Comparison of ENCODE assay signal across 8 cellular contexts in the genomic region with DNA sequence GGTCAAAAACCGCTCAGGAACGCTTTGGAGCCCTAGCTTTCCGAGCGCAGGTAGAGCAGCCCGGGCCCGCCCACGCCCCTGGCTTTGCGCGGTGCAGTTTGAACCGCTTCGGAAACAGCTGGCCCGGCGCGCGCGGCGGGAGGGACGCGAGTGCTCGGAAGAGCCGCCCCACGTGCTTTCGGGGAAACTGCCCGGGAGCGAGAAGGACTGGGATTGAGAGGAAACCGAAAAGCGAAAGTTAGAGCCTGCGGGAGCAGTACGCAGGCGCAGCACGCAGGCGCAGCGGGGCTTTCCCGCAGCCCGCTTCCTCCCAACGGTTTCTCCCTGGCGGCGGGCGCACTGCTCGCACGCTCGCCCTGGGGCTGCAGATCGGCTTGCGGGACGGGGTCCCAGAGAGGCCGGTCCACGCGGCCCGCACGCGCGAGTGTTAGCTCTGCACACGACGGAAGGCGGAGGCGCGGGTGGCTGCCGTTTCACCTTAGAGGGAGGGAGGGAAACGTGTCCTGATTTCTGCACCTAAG. TPM values are rescaled to one million over a fixed set of nuclear protein-coding genes. Genes with fewer than 3 reads are reported as not detected.
DNase-seq lines count a peak whose midpoint lies in the region; ATAC-seq and TF ChIP-seq lines count a peak whose summit lies in the region.

No MANE protein-coding gene starts in this region.

- H3K4me2 ChIP-seq in DND-41 (ENCODE audit: insufficient read depth, low read length) (peak overlapping the region; percentile 78), KMS-11 (peak overlapping the region; percentile 83)

- H3K27me3 ChIP-seq in DND-41 (ENCODE audit: insufficient read depth, low read length, poor library complexity) = no peaks in the 10 kb centered on the region
- H3K27me3 ChIP-seq in KMS-11 (ENCODE audit: insufficient read depth, low read depth) = no peaks in the 10 kb centered on the region
- no peaks in the 10 kb centered on the region for H3K27me3 ChIP-seq in naive thymus-derived CD4-positive, alpha-beta T cell (ENCODE audit: control insufficient read depth in 2 of 2, insufficient read depth in 2 of 2, low read length in 2 of 2)

- H3K4me3 ChIP-seq in DND-41 (ENCODE audit: low read depth in 1 of 2, low read length in 2 of 2) (peak overlapping the region; percentile 81 to 89), KMS-11 (IDR thresholded peaks at IDR 0.05; ENCODE audit: insufficient read depth, low read depth, low read length) (peak overlapping the region; percentile 95)
- H3K4me3 ChIP-seq in naive thymus-derived CD4-positive, alpha-beta T cell (ENCODE audit: low read length) = peak overlapping the region; percentile 78

- ATAC-seq in DND-41 (ENCODE audit: insufficient read depth, low read depth) = peak; percentile 75
- peak; percentile 62 for ATAC-seq in GM21786 (IDR thresholded peaks at IDR 0.05; ENCODE audit: unreplicated experiment)
- peak; percentile 69 for ATAC-seq in activated T-cell treated with anti-CD3 and anti-CD28 coated beads, Interleukin-2, amount 50 U/mL, for 72 hours (replicated peaks in 1 of 2)
- ATAC-seq in naive thymus-derived CD4-positive, alpha-beta T cell = peak; percentile 88
- ATAC-seq in stimulated activated memory B cell treated with anti-CD40 and anti-IgM and Interleukin-4, amounts not matched to agents 10 μg/mL and 1 μg/mL and 100 μg/mL, for 72 hours = peak; percentile 92

- POLR2A ChIA-PET in naive thymus-derived CD4-positive, alpha-beta T cell (lab: Charles Lee) = interaction anchor here (0.9 to 3.6 kb wide), 8 partner anchors 9 to 139 kb away, joined by 3 to 18 read pairs (median 7); a partner anchor contains a TSS

- H3K9me3 Mint-ChIP-seq in activated T-cell treated with anti-CD3 and anti-CD28 coated beads, Interleukin-2, amount 50 U/mL, for 72 hours = peaks cover 3% of the 10 kb centered on the region in 2 donors
- H3K9me3 Mint-ChIP-seq in naive thymus-derived CD4-positive, alpha-beta T cell = peaks cover 0 to 6% (median 0%) of the 10 kb centered on the region in 11 donors
- no peaks in the 10 kb centered on the region for H3K9me3 Mint-ChIP-seq in stimulated activated memory B cell treated with anti-CD40 and anti-IgM and Interleukin-4, amounts not matched to agents 10 μg/mL and 1 μg/mL and 100 μg/mL, for 72 hours

- H4K20me1 ChIP-seq in DND-41 (ENCODE audit: insufficient read depth, low read length) = no peaks in the 10 kb centered on the region
- no peaks in the 10 kb centered on the region for H4K20me1 ChIP-seq in KMS-11 (ENCODE audit: insufficient read depth)

- H3K27ac Mint-ChIP-seq in activated T-cell treated with anti-CD3 and anti-CD28 coated beads, Interleukin-2, amount 50 U/mL, for 72 hours = no peak overlapping the region
- no peak overlapping the region for H3K27ac Mint-ChIP-seq in naive thymus-derived CD4-positive, alpha-beta T cell
- H3K27ac Mint-ChIP-seq in stimulated activated memory B cell treated with anti-CD40 and anti-IgM and Interleukin-4, amounts not matched to agents 10 μg/mL and 1 μg/mL and 100 μg/mL, for 72 hours = no peak overlapping the region

- H3K36me3 ChIP-seq in DND-41 (ENCODE audit: insufficient read depth, low read length) (no peaks in the 10 kb centered on the region; the same call in 1 of the 2 replicates), KMS-11 (ENCODE audit: insufficient read depth) (no peaks in the 10 kb centered on the region)
- H3K36me3 ChIP-seq in naive thymus-derived CD4-positive, alpha-beta T cell (ENCODE audit: control insufficient read depth in 2 of 3, insufficient read depth in 3 of 3, low read length in 3 of 3) = no peaks in the 10 kb centered on the region

- H3K9ac ChIP-seq in DND-41 (ENCODE audit: low read depth, low read length) (peak overlapping the region; percentile 99), KMS-11 (peak overlapping the region; percentile 98)

- H3K27ac ChIP-seq in DND-41 (ENCODE audit: low read length) = peak overlapping the region; percentile 100
- H3K27ac ChIP-seq in KMS-11 = peak overlapping the region; percentile 98
- peak overlapping the region; percentile 82 for H3K27ac ChIP-seq in naive thymus-derived CD4-positive, alpha-beta T cell (ENCODE audit: low read depth, low read length)

- H3K27me3 Mint-ChIP-seq in activated T-cell treated with anti-CD3 and anti-CD28 coated beads, Interleukin-2, amount 50 U/mL, for 72 hours (ENCODE audit: low read depth) = no peaks in the 10 kb centered on the region
- peaks cover 0 to 2% (median 0%) of the 10 kb centered on the region in 5 donors for H3K27me3 Mint-ChIP-seq in naive thymus-derived CD4-positive, alpha-beta T cell
- H3K27me3 Mint-ChIP-seq in stimulated activated memory B cell treated with anti-CD40 and anti-IgM and Interleukin-4, amounts not matched to agents 10 μg/mL and 1 μg/mL and 100 μg/mL, for 72 hours = no peaks in the 10 kb centered on the region

- H2AFZ ChIP-seq in DND-41 (ENCODE audit: low read depth, low read length) (peak overlapping the region; percentile 65), KMS-11 (ENCODE audit: low read depth) (peak overlapping the region; percentile 48)

- DNase-seq in DND-41 = peak; percentile 97
- DNase-seq in activated T-cell treated with anti-CD3 and anti-CD28 coated beads, Interleukin-2, amount 50 U/mL, for 72 hours = peak; percentile 95 to 97
- DNase-seq in fibroblast of gingiva (ENCODE audit: low read depth) = peak; percentile 96
- peak; percentile 89 to 99 (median 94) for DNase-seq in naive thymus-derived CD4-positive, alpha-beta T cell

- H3K36me3 Mint-ChIP-seq in activated T-cell treated with anti-CD3 and anti-CD28 coated beads, Interleukin-2, amount 50 U/mL, for 72 hours (ENCODE audit: insufficient read depth in 2 of 2) = peaks cover 8 to 13% of the 10 kb centered on the region in 2 donors
- H3K36me3 Mint-ChIP-seq in naive thymus-derived CD4-positive, alpha-beta T cell = peaks cover 0 to 11% (median 6%) of the 10 kb centered on the region in 5 donors
- no peaks in the 10 kb centered on the region for H3K36me3 Mint-ChIP-seq in stimulated activated memory B cell treated with anti-CD40 and anti-IgM and Interleukin-4, amounts not matched to agents 10 μg/mL and 1 μg/mL and 100 μg/mL, for 72 hours

- intact Hi-C loops in naive thymus-derived CD4-positive, alpha-beta T cell (cut with micrococcal nuclease) = loop anchor here (1.0 to 10.0 kb wide), 11 partner anchors 9 to 1578 kb away; a partner anchor contains a TSS

- H3K4me1 Mint-ChIP-seq in activated T-cell treated with anti-CD3 and anti-CD28 coated beads, Interleukin-2, amount 50 U/mL, for 72 hours (ENCODE audit: low read depth) = peaks cover 47% of the 10 kb centered on the region
- H3K4me1 Mint-ChIP-seq in naive thymus-derived CD4-positive, alpha-beta T cell = peaks cover 11 to 46% (median 32%) of the 10 kb centered on the region in 7 donors
- no peaks in the 10 kb centered on the region for H3K4me1 Mint-ChIP-seq in stimulated activated memory B cell treated with anti-CD40 and anti-IgM and Interleukin-4, amounts not matched to agents 10 μg/mL and 1 μg/mL and 100 μg/mL, for 72 hours

- CTCF ChIA-PET in naive thymus-derived CD4-positive, alpha-beta T cell (lab: Charles Lee) = interaction anchor here (0.9 to 2.1 kb wide), 4 partner anchors 8 to 33 kb away, joined by 3 to 7 read pairs (median 4); no protein-coding TSS in a partner anchor

- H3K4me1 ChIP-seq in DND-41 (ENCODE audit: insufficient read depth, low read length) = peaks cover 50% of the 10 kb centered on the region
- peaks cover 65% of the 10 kb centered on the region for H3K4me1 ChIP-seq in KMS-11 (ENCODE audit: low read depth, poor library complexity, severe bottlenecking)
- peaks cover 44 to 48% of the 10 kb centered on the region in 2 donors for H3K4me1 ChIP-seq in naive thymus-derived CD4-positive, alpha-beta T cell (ENCODE audit: control insufficient read depth in 2 of 2, insufficient read depth in 2 of 2, low read length in 2 of 2)

- H3K9me3 ChIP-seq in DND-41 (ENCODE audit: insufficient read depth, low read length, severe bottlenecking) = no peaks in the 10 kb centered on the region
- H3K9me3 ChIP-seq in naive thymus-derived CD4-positive, alpha-beta T cell (ENCODE audit: control insufficient read depth in 2 of 3, low read length in 3 of 3) = no peaks in the 10 kb centered on the region

- no peak overlapping the region for H3K4me3 Mint-ChIP-seq in activated T-cell treated with anti-CD3 and anti-CD28 coated beads, Interleukin-2, amount 50 U/mL, for 72 hours
- H3K4me3 Mint-ChIP-seq in naive thymus-derived CD4-positive, alpha-beta T cell = no peak overlapping the region
- no peak overlapping the region for H3K4me3 Mint-ChIP-seq in stimulated activated memory B cell treated with anti-CD40 and anti-IgM and Interleukin-4, amounts not matched to agents 10 μg/mL and 1 μg/mL and 100 μg/mL, for 72 hours

- no peak for TF ChIP-seq CTCF in DND-41 (IDR thresholded peaks at IDR 0.05; ENCODE audit: borderline replicate concordance, extremely low read depth, low read length, poor library complexity, severe bottlenecking)
- no peak for TF ChIP-seq CTCF in KMS-11 (conservative IDR thresholded peaks at IDR 0.05; ENCODE audit: low read depth, low read length)

- H3K79me2 ChIP-seq in DND-41 (ENCODE audit: insufficient read depth, low read length) = peaks cover 14% of the 10 kb centered on the region
- H3K79me2 ChIP-seq in KMS-11 (ENCODE audit: insufficient read depth, low read depth) = no peaks in the 10 kb centered on the region

TF ChIP-seq in PFSK-1, 5 proteins besides CTCF, POLR2A, EP300 and RAD21 (continues in another document):
- TF ChIP-seq FOXP2 (optimal IDR thresholded peaks at IDR 0.05; ENCODE audit: borderline replicate concordance, extremely low read depth, extremely low read length, insufficient read depth) (peak; percentile 99), POLR2AphosphoS5 (IDR thresholded peaks at IDR 0.05; ENCODE audit: low read depth, low read length) (peak; percentile 98), SIN3A (IDR thresholded peaks at IDR 0.05; ENCODE audit: borderline replicate concordance, insufficient read depth, low read length) (peak; percentile 100)

RNA-seq across cellular contexts. Expression of a gene that starts 6.3 kb away (rescaled TPM):
- 17.9 TPM for polyA plus RNA-seq in PFSK-1 (2012; ENCODE audit: insufficient read length, low read depth)
- total RNA-seq in activated T-cell treated with anti-CD3 and anti-CD28 coated beads, Interleukin-2, amount 50 U/mL, for 72 hours = 100 to 1,000 TPM; 441 to 563 TPM
- total RNA-seq in naive thymus-derived CD4-positive, alpha-beta T cell = 1,000 to 10,000 TPM in 1 of 5 experiments, 10 to 100 TPM in 4; 74.1 to 1,177 (median 89.6) TPM
- 100 to 1,000 TPM; 221 to 244 TPM for polyA plus RNA-seq in naive thymus-derived CD4-positive, alpha-beta T cell

Comparison
In these comparisons a context has a peak if more than half of its experiments do, and no peak if none do; other contexts are left out.
1. Peak in every context shown above with its lines: DNase-seq, ATAC-seq, H3K4me3 ChIP-seq and H3K27ac ChIP-seq.